In genomic region chr4:90419124-90419711, GRCh38 we compare ENCODE assay signal across 8 cellular contexts.
DNase-seq lines count a peak whose midpoint lies in the region; ATAC-seq and TF ChIP-seq lines count a peak whose summit lies in the region.

No MANE protein-coding gene starts in this region.

- H2AFZ ChIP-seq in PC-9: no peak overlapping the region

- intact Hi-C loops in PC-9 (cut with micrococcal nuclease; ENCODE audit: unreplicated experiment): no loop called here

- H3K4me3 ChIP-seq in GM06990 (replicated peaks; ENCODE audit: low read depth, low read length): no peak overlapping the region
- no peak overlapping the region for H3K4me3 ChIP-seq in PC-9
- no peak overlapping the region for H3K4me3 ChIP-seq in fibroblast of mammary gland (ENCODE audit: control insufficient read depth, low read depth, low read length)

- DNase-seq in GM06990 (ENCODE audit: extremely low read depth, insufficient read length): no peak
- DNase-seq in PC-9: peak in 1 of 2 experiments; percentile 36
- DNase-seq in fibroblast of mammary gland (ENCODE audit: low read depth): peak; percentile 37
- peak; percentile 9 for DNase-seq in retina
- DNase-seq in NCI-H146 treated with DMSO at 0.1 percent for 48 hours (lab: John Stamatoyannopoulos, UW; ENCODE audit: unreplicated experiment): no peak
- DNase-seq in activated CD4-positive, alpha-beta T cell treated with anti-CD3 and anti-CD28 coated beads, Interleukin-2, amount 10 ng/mL, durations not matched to agents 7 days and 5 days: no peak

- peak; percentile 48 for TF ChIP-seq CTCF in GM06990 (IDR thresholded peaks at IDR 0.05; ENCODE audit: insufficient read depth, low read length, poor library complexity, severe bottlenecking)
- peak; percentile 69 for TF ChIP-seq CTCF in PC-9 (conservative IDR thresholded peaks at IDR 0.05)
- TF ChIP-seq CTCF in fibroblast of mammary gland (conservative IDR thresholded peaks at IDR 0.05; ENCODE audit: control insufficient read depth, insufficient read depth, low read depth, low read length): peak; percentile 60

- no peaks in the 10 kb centered on the region for H3K36me3 Mint-ChIP-seq in activated CD4-positive, alpha-beta T cell treated with anti-CD3 and anti-CD28 coated beads, Interleukin-2, amount 10 ng/mL, durations not matched to agents 7 days and 5 days (ENCODE audit: low read depth)

- H3K27me3 ChIP-seq in GM06990 (replicated peaks; ENCODE audit: control insufficient read depth, insufficient read depth, low read length) (no peaks in the 10 kb centered on the region), PC-9 (ENCODE audit: insufficient read depth, low read depth) (no peaks in the 10 kb centered on the region)

- no peaks in the 10 kb centered on the region for H3K9me2 ChIP-seq in PC-9 (ENCODE audit: insufficient read depth)

- H3K27ac Mint-ChIP-seq in activated CD4-positive, alpha-beta T cell treated with anti-CD3 and anti-CD28 coated beads, Interleukin-2, amount 10 ng/mL, durations not matched to agents 7 days and 5 days: no peak overlapping the region

- H3K27ac ChIP-seq in PC-9: no peak overlapping the region

- no peaks in the 10 kb centered on the region for H3K9me3 Mint-ChIP-seq in activated CD4-positive, alpha-beta T cell treated with anti-CD3 and anti-CD28 coated beads, Interleukin-2, amount 10 ng/mL, durations not matched to agents 7 days and 5 days

- POLR2A ChIA-PET in PC-9 (lab: Charles Lee; ENCODE audit: unreplicated experiment): interaction anchor here (0.7 kb wide), 1 partner anchor 438 kb away, joined by 4 read pairs; no protein-coding TSS in a partner anchor
- POLR2A ChIA-PET in activated CD4-positive, alpha-beta T cell treated with anti-CD3 and anti-CD28 coated beads, Interleukin-2, amount 10 ng/mL, durations not matched to agents 7 days and 5 days (lab: Charles Lee): no interaction called here

- BruUV-seq in PC-9 (replicated peaks; lab: Mats Ljungman, UMichigan): no TSS peak

- H3K27me3 Mint-ChIP-seq in activated CD4-positive, alpha-beta T cell treated with anti-CD3 and anti-CD28 coated beads, Interleukin-2, amount 10 ng/mL, durations not matched to agents 7 days and 5 days: no peaks in the 10 kb centered on the region

- no peaks in the 10 kb centered on the region for H4K20me1 ChIP-seq in PC-9 (ENCODE audit: insufficient read depth)

- H3K79me2 ChIP-seq in PC-9 (ENCODE audit: low read depth): no peaks in the 10 kb centered on the region

- no peaks in the 10 kb centered on the region for H3K9me3 ChIP-seq in PC-9 (ENCODE audit: insufficient read depth, low read depth)

- H3K4me1 Mint-ChIP-seq in activated CD4-positive, alpha-beta T cell treated with anti-CD3 and anti-CD28 coated beads, Interleukin-2, amount 10 ng/mL, durations not matched to agents 7 days and 5 days: no peaks in the 10 kb centered on the region

- CTCF ChIA-PET in PC-9 (lab: Charles Lee): no interaction called here
- CTCF ChIA-PET in activated CD4-positive, alpha-beta T cell treated with anti-CD3 and anti-CD28 coated beads, Interleukin-2, amount 10 ng/mL, durations not matched to agents 7 days and 5 days (lab: Charles Lee): no interaction called here

- no peak overlapping the region for H3K4me2 ChIP-seq in PC-9

- H3K4me1 ChIP-seq in PC-9 (replicated peaks; ENCODE audit: insufficient read depth): no peaks in the 10 kb centered on the region

- H3K36me3 ChIP-seq in GM06990 (ENCODE audit: control insufficient read depth, insufficient read depth, low read length): no peaks in the 10 kb centered on the region
- no peaks in the 10 kb centered on the region for H3K36me3 ChIP-seq in PC-9 (ENCODE audit: low read depth)

- no peak overlapping the region for H3K4me3 Mint-ChIP-seq in activated CD4-positive, alpha-beta T cell treated with anti-CD3 and anti-CD28 coated beads, Interleukin-2, amount 10 ng/mL, durations not matched to agents 7 days and 5 days

- ATAC-seq in GM21390 (IDR thresholded peaks at IDR 0.05; ENCODE audit: unreplicated experiment) (peak; percentile 84), HG03575 (IDR thresholded peaks at IDR 0.05; ENCODE audit: extremely low read depth, insufficient number of reproducible peaks, low FRiP score, unreplicated experiment) (peak; percentile 69)

- no peaks in the 10 kb centered on the region for H3F3A ChIP-seq in PC-9 (ENCODE audit: insufficient read depth, low read depth)

Comparison
In these comparisons a context has a peak if more than half of its experiments do, and no peak if none do; other contexts are left out.
1. DNase-seq: peak in fibroblast of mammary gland (single experiment) and retina (single experiment); none in GM06990 (single experiment), NCI-H146 treated with DMSO at 0.1 percent for 48 hours (single experiment) and activated CD4-positive, alpha-beta T cell treated with anti-CD3 and anti-CD28 coated beads, Interleukin-2, amount 10 ng/mL, durations not matched to agents 7 days and 5 days (single experiment).
2. Peak in every context shown above with its lines, with median percentiles within 50 percentile points of each other: CTCF ChIP-seq.